Comparison of ENCODE assay signal across 8 cellular contexts in genomic region chr9:88535932-88536324, GRCh38. TPM values are rescaled to one million over a fixed set of nuclear protein-coding genes. Genes with fewer than 3 reads are reported as not detected.
DNase-seq lines count a peak whose midpoint lies in the region; ATAC-seq and TF ChIP-seq lines count a peak whose summit lies in the region.

No MANE protein-coding gene starts in this region.

- H3K36me3 ChIP-seq in HEK293 (ENCODE audit: control insufficient read depth in 2 of 2, insufficient read depth in 1 of 2, low read length in 2 of 2) (no peaks in the 10 kb centered on the region), stomach (no peaks in the 10 kb centered on the region)

- no peaks in the 10 kb centered on the region for H3K9me3 ChIP-seq in HEK293 (ENCODE audit: control insufficient read depth, insufficient read depth, low read depth, low read length)
- H3K9me3 ChIP-seq in stomach, result no peaks in the 10 kb centered on the region

- H3K27ac ChIP-seq in HEK293 (ENCODE audit: extremely low read depth, low read depth, low read length) (no peak overlapping the region), stomach (peak overlapping the region in 4 of 5 donors; percentile 24 to 73 (median 56))

- intact Hi-C loops in stomach (cut with DNase I; ENCODE audit: low total_unique reads), result no loop called here

- in situ Hi-C loops in astrocyte of the spinal cord (cut with HindIII; ENCODE audit: low sequenced_read_pairs) (no loop called here), GM13977 (cut with MboI; ENCODE audit: low pct_unique_long_range_greater_than_20kb, low sequenced_read_pairs, unreplicated experiment) (no loop called here)

- DNase-seq in astrocyte of the spinal cord (ENCODE audit: low read depth, low spot score), result no peak
- peak; percentile 64 for DNase-seq in islet precursor cell
- DNase-seq in stomach, result no peak
- DNase-seq in GM13977 (ENCODE audit: low spot score), result no peak
- no peak for DNase-seq in NCI-H510A treated with DMSO at 0.1 percent for 48 hours (lab: John Stamatoyannopoulos, UW)

- no peak for TF ChIP-seq EP300 in stomach (IDR thresholded peaks at IDR 0.05)

- H3K4me3 ChIP-seq in HEK293 (ENCODE audit: low read depth, low read length) (peak overlapping the region; percentile 52; the same call in 1 of the 2 replicates), astrocyte of the spinal cord (ENCODE audit: low read depth, low read length) (peak overlapping the region; percentile 63), stomach (peak overlapping the region; percentile 47 to 59 (median 56))

- no peak for TF ChIP-seq POLR2A in stomach (IDR thresholded peaks at IDR 0.05)

- H3K27me3 ChIP-seq in stomach, result peaks cover 0 to 61% (median 21%) of the 10 kb centered on the region in 3 donors

- POLR2A ChIA-PET in HEK293 (lab: Yijun Ruan, JAX), result no interaction called here

- CTCF ChIA-PET in HEK293 (lab: Yijun Ruan, JAX), result no interaction called here

- ATAC-seq in HG03520 (IDR thresholded peaks at IDR 0.05; ENCODE audit: unreplicated experiment) (no peak), HG03280 (IDR thresholded peaks at IDR 0.05; ENCODE audit: unreplicated experiment) (no peak)

- 24 to 44% (median 34%) methylated on average over 19 to 26 of the region's 26 CpGs for WGBS in stomach, 5 donors

- no peak for TF ChIP-seq CTCF in HEK293 (tag by site-specific recombination; IDR thresholded peaks at IDR 0.05)
- TF ChIP-seq CTCF in astrocyte of the spinal cord (IDR thresholded peaks at IDR 0.05; ENCODE audit: low read depth, low read length), result no peak
- TF ChIP-seq CTCF in stomach (IDR thresholded peaks at IDR 0.05), result no peak
- no peak for TF ChIP-seq CTCF in GM13977 (IDR thresholded peaks at IDR 0.05; ENCODE audit: extremely low read depth, insufficient read depth, missing control alignments)

- H3K4me1 ChIP-seq in HEK293 (ENCODE audit: control insufficient read depth, insufficient read depth, low read length), result no peaks in the 10 kb centered on the region
- H3K4me1 ChIP-seq in stomach, result peaks cover 11 to 55% (median 34%) of the 10 kb centered on the region in 4 donors

TF ChIP-seq in HEK293, 187 proteins besides CTCF, POLR2A, EP300 and RAD21:
- TF ChIP-seq ZNF24 (tag by site-specific recombination; IDR thresholded peaks at IDR 0.05), result no peak
- no peak for TF ChIP-seq ZNF391 (tag by site-specific recombination; IDR thresholded peaks at IDR 0.05; ENCODE audit: borderline replicate concordance, low read depth)
- no peak for TF ChIP-seq KLF9 (tag by site-specific recombination; IDR thresholded peaks at IDR 0.05; ENCODE audit: low read depth)
- no peak for TF ChIP-seq ZFP37 (tag by site-specific recombination; IDR thresholded peaks at IDR 0.05)
- no peak for TF ChIP-seq ZNF624 (tag by site-specific recombination; IDR thresholded peaks at IDR 0.05)
- TF ChIP-seq ZNF791 (tag by site-specific recombination; IDR thresholded peaks at IDR 0.05), result no peak
- TF ChIP-seq KLF8 (tag by site-specific recombination; IDR thresholded peaks at IDR 0.05), result no peak
- TF ChIP-seq ZNF621 (tag by site-specific recombination; IDR thresholded peaks at IDR 0.05), result no peak
- no peak for TF ChIP-seq ZNF174 (tag by site-specific recombination; IDR thresholded peaks at IDR 0.05)
- no peak for TF ChIP-seq ZNF449 (tag by site-specific recombination; IDR thresholded peaks at IDR 0.05)
- no peak for TF ChIP-seq ZNF629 (tag by site-specific recombination; IDR thresholded peaks at IDR 0.05)
- no peak for TF ChIP-seq ZBTB8A (tag by site-specific recombination; IDR thresholded peaks at IDR 0.05)
- TF ChIP-seq PRDM2 (tag by site-specific recombination; IDR thresholded peaks at IDR 0.05; ENCODE audit: borderline replicate concordance), result no peak
- TF ChIP-seq ZNF132 (tag by site-specific recombination; IDR thresholded peaks at IDR 0.05; ENCODE audit: borderline replicate concordance), result no peak
- TF ChIP-seq ZIC2 (tag by site-specific recombination; IDR thresholded peaks at IDR 0.05), result no peak
- no peak for TF ChIP-seq ZNF26 (tag by site-specific recombination; IDR thresholded peaks at IDR 0.05)
- no peak for TF ChIP-seq PRDM4 (tag by site-specific recombination; IDR thresholded peaks at IDR 0.05)

RNA-seq across cellular contexts. Expression of gene NXNL2, which starts 0.9 kb away (rescaled TPM):
- total RNA-seq in stomach, result not detected
- polyA plus RNA-seq in stomach, result 1 to 10 TPM in 1 of 3 donors, under 1 TPM in 1, not detected in 1; 0.43 to 1.1 TPM
